Comparison of ENCODE assay signal across 9 cellular contexts in the genomic region with DNA sequence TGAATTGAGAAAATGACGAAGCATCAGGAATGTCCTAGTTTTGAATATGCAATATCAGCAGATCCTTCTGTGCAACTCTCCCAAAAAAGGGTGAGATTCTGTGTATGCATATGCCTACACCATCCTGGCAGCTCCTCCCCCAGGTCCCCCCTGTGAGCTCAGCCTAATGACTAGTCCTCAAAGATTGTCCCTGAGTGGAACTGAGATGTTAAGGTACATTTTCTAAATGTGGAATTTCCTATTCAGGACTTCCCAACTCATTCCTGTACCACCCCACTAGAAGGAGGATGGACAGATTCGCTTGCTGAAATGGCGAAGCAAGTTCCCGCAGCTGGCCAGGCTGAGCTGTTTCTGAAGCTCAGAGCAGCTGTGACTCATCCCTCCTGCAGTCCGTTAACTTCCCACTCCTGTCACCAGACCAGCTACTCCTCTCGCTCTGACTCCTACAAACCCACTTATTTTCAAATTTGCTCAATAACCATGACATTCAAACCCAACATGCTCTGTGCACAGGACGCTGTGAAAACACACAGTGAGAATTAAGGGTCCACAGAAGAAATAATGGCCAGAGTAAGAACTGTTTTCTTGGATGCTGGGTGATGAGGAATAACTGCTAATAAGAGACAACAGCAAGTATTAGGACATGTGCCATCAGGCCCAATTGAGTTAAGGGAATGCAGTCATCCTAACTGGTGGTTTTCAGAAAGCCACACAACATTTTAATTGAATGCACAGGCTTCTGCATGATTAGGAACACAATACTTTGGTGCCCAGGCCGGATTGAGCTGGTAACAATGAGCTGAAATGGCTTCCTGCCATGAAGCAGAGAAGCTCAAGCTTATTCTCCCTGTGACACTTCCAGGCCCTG. TPM values are rescaled to one million over a fixed set of nuclear protein-coding genes. Genes with fewer than 3 reads are reported as not detected.
A peak's percentile ranks its signal among the peaks of the same experiment; 100 is the strongest.
DNase-seq lines count a peak whose midpoint lies in the region; ATAC-seq, FAIRE-seq and TF ChIP-seq lines count a peak whose summit lies in the region.
"Had no signal": no experiment of that assay in that cellular context is flagged by ENCODE, and none has a peak within 500 bp of the region (broad histone marks: within the 10 kb centered on the region; RNA-seq: fewer than 3 reads in every experiment).

No MANE protein-coding gene starts in this region.

- H3K27me3 ChIP-seq in SJCRH30 (no peaks in the 10 kb centered on the region), bronchial epithelial cell (ENCODE audit: control insufficient read depth, insufficient read depth, low read length) (peaks cover 2% of the 10 kb centered on the region)

- no peaks in the 10 kb centered on the region for H3K4me1 ChIP-seq in SJCRH30

- H3K9me3 ChIP-seq in SJCRH30 (replicated peaks): no peaks in the 10 kb centered on the region

- H3K36me3 ChIP-seq in SJCRH30 (no peaks in the 10 kb centered on the region), bronchial epithelial cell (ENCODE audit: control insufficient read depth, insufficient read depth, low read length) (no peaks in the 10 kb centered on the region)

- H3K4me3 ChIP-seq in SJCRH30 (no peak overlapping the region), bronchial epithelial cell (ENCODE audit: low read depth, low read length) (no peak overlapping the region)

- FAIRE-seq in bronchial epithelial cell (lab: Jason Lieb, UNC): no peak
- FAIRE-seq: G401.6 had no signal

- H3K27ac ChIP-seq in SJCRH30: no peak overlapping the region

- peak; percentile 97 for ATAC-seq in HG02981 (IDR thresholded peaks at IDR 0.05; ENCODE audit: unreplicated experiment)

- peak; percentile 13 for DNase-seq in activated gamma-delta T cell treated with anti-CD3 and anti-CD28 coated beads, Interleukin-2, amount 50 U/mL, for 16 hours (ENCODE audit: low read depth)
- no peak for DNase-seq in activated gamma-delta T cell (lab: John Stamatoyannopoulos, UW)
- peak; percentile 23 to 33 for DNase-seq in SJCRH30
- DNase-seq in bronchial epithelial cell (ENCODE audit: low read depth): peak; percentile 72
- peak; percentile 88 for DNase-seq in medulla oblongata (ENCODE audit: extremely low spot score)
- peak; percentile 24 for DNase-seq in stimulated activated CD8-positive, alpha-beta memory T cell treated with anti-CD3 and anti-CD28 coated beads, Interleukin-7, amount 100 ng/mL, for 24 hours (ENCODE audit: low read depth)
- DNase-seq in NCI-H446 (lab: John Stamatoyannopoulos, UW): no peak

- TF ChIP-seq CTCF in bronchial epithelial cell (IDR thresholded peaks at IDR 0.05; ENCODE audit: insufficient read depth, low read length, severe bottlenecking): no peak

RNA-seq across cellular contexts. Expression of a gene that starts 40.0 kb away (rescaled TPM):
- total RNA-seq in SJCRH30 (2014; rRNA removed; shearing (Covaris generic)): 6.1 and 6.5 TPM in 2 replicates
- 15.2 and 16.1 TPM in 2 replicates for total RNA-seq in bronchial epithelial cell

Comparison
In these comparisons a context has a peak if more than half of its experiments do, and no peak if none do; other contexts are left out.
1. DNase-seq: peak in activated gamma-delta T cell treated with anti-CD3 and anti-CD28 coated beads, Interleukin-2, amount 50 U/mL, for 16 hours (single experiment), SJCRH30 (2 of 2), bronchial epithelial cell (single experiment), medulla oblongata (single experiment) and stimulated activated CD8-positive, alpha-beta memory T cell treated with anti-CD3 and anti-CD28 coated beads, Interleukin-7, amount 100 ng/mL, for 24 hours (single experiment); none in activated gamma-delta T cell (single experiment) and NCI-H446 (0 of 2).